Comparison of ENCODE assay signal across 2 cellular contexts in genomic region chr9:133676450-133676849, GRCh38.
A peak's percentile ranks its signal among the peaks of the same experiment; 100 is the strongest.
TF ChIP-seq lines count a peak whose summit lies in the region.

No MANE protein-coding gene starts in this region.

TF ChIP-seq in IMR-90, 13 proteins besides CTCF, POLR2A, EP300 and RAD21:
- TF ChIP-seq BHLHE40 (IDR thresholded peaks at IDR 0.05; ENCODE audit: low read depth, low read length) (no peak), MXI1 (IDR thresholded peaks at IDR 0.05; ENCODE audit: borderline replicate concordance, low read depth, low read length) (no peak), RFX5 (IDR thresholded peaks at IDR 0.05; ENCODE audit: low read depth, low read length) (no peak), CEBPB (IDR thresholded peaks at IDR 0.05; ENCODE audit: low read depth, low read length) (no peak), RCOR1 (IDR thresholded peaks at IDR 0.05; ENCODE audit: insufficient replicate concordance, low read length) (no peak), USF2 (IDR thresholded peaks at IDR 0.05; ENCODE audit: low read depth, low read length) (no peak), FOS (IDR thresholded peaks at IDR 0.05; ENCODE audit: low read depth, low read length) (no peak)

TF ChIP-seq in K562, 482 proteins besides CTCF, POLR2A, EP300 and RAD21:
- TF ChIP-seq ZNF639 (CRISPR knock-in tag; conservative IDR thresholded peaks at IDR 0.05 in 1 of 2, IDR thresholded peaks at IDR 0.05 in 1 of 2) (no peak), SRSF7 (optimal IDR thresholded peaks at IDR 0.05; ENCODE audit: low read depth, low read length) (no peak), JUN (IDR thresholded peaks at IDR 0.05; ENCODE audit: borderline replicate concordance, low read depth, low read length) (no peak), JUN (CRISPR knock-in tag; IDR thresholded peaks at IDR 0.05; ENCODE audit: borderline replicate concordance) (no peak), CXXC5 (CRISPR knock-in tag; IDR thresholded peaks at IDR 0.05) (0 out of 2 replicates have a peak, but pooled peaks have one; percentile 15), NR0B1 (IDR thresholded peaks at IDR 0.05; ENCODE audit: partially characterized antibody) (no peak), ZNF584 (CRISPR knock-in tag; IDR thresholded peaks at IDR 0.05; ENCODE audit: low read depth) (no peak), DMBX1 (CRISPR knock-in tag; IDR thresholded peaks at IDR 0.05; ENCODE audit: borderline replicate concordance) (no peak), IRF9 (tag; IDR thresholded peaks at IDR 0.05) (no peak), ZNF134 (CRISPR knock-in tag; conservative IDR thresholded peaks at IDR 0.05) (0 out of 2 replicates have a peak, but pooled peaks have one; percentile 37)
